ENCODE assay signal across 25 cellular contexts in the genomic region with DNA sequence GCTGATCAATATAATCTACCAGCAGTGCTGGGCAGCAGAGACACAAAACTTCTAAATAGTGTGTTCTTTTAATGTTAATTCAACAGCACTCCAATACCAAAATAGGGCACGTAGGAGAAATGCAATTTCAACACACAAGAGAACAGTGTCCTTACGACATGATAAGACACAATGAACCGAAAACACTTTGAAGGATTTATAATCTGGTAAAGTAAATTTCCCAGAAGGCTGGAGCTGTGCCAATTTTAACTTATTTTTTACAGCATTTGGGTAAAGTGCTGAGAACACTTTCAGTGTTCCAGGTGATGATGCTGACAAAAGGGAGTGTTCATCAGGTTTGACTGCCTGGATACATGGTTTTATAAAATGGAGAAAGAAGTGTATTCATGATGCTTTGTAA.
"Had no signal": no experiment of that assay in that cellular context is flagged by ENCODE, and none has a peak within 500 bp of the region (broad histone marks: within the 10 kb centered on the region; RNA-seq: fewer than 3 reads in every experiment).

No MANE protein-coding gene starts in this region.

- DNase-seq: activated CD4-positive, alpha-beta T cell treated with anti-CD3 and anti-CD28 coated beads, Interleukin-2, amount 10 ng/mL, durations not matched to agents 24 days and 14 days; activated CD4-positive, alpha-beta T cell treated with anti-CD3 and anti-CD28 coated beads, Interleukin-2, amount 50 U/mL, for 4 hours; activated CD8-positive, alpha-beta T cell treated with anti-CD3 and anti-CD28 coated beads for 36 hours; activated naive CD4-positive, alpha-beta T cell treated with anti-CD3 and anti-CD28 coated beads, Interleukin-2, amount 10 ng/mL, durations not matched to agents 7 days and 5 days; activated naive CD8-positive, alpha-beta T cell treated with anti-CD3 and anti-CD28 coated beads, Interleukin-2, amount 50 U/mL, for 24 hours; activated T-cell treated with anti-CD3 and anti-CD28 coated beads, Interleukin-2, amount 50 U/mL, for 24 hours; amygdala; IMR-90; NCI-H1436 treated with DMSO at 0.1 percent for 48 hours; NCI-H1694 treated with DMSO at 0.1 percent for 48 hours; NCI-H2029; NCI-H446; NCI-H510A treated with DMSO at 0.1 percent for 48 hours; NCI-H526 treated with DMSO at 0.1 percent for 48 hours; NCI-H774; PC-3; Peyer's patch; RPMI8226; SHP77 treated with DMSO at 0.1 percent for 48 hours; SK-N-SH had no signal

- H3K27ac Mint-ChIP-seq: activated CD4-positive, alpha-beta T cell treated with anti-CD3 and anti-CD28 coated beads, Interleukin-2, amount 10 ng/mL, durations not matched to agents 24 days and 14 days; activated CD8-positive, alpha-beta T cell treated with anti-CD3 and anti-CD28 coated beads for 36 hours; activated naive CD4-positive, alpha-beta T cell treated with anti-CD3 and anti-CD28 coated beads, Interleukin-2, amount 10 ng/mL, durations not matched to agents 7 days and 5 days; activated naive CD8-positive, alpha-beta T cell; activated naive CD8-positive, alpha-beta T cell treated with anti-CD3 and anti-CD28 coated beads, Interleukin-2, amount 50 U/mL, for 24 hours; activated T-cell treated with anti-CD3 and anti-CD28 coated beads, Interleukin-2, amount 50 U/mL, for 24 hours; activated T-helper 1 cell treated with anti-CD3 and anti-CD28 coated beads, Interleukin-12 subunit alpha, Interleukin-12 subunit beta, Interleukin-2, Interleukin-4 antibody, amounts not matched to agents 30 ng/mL and 10 ng/mL and 1 ng/mL, durations not matched to agents 14 hours and 24 hours and 36 hours; T-helper 1 cell treated with Interleukin-12 subunit alpha and Interleukin-12 subunit beta and Interleukin-4 antibody, amounts not matched to agents 30 μg/mL and 1 μg/mL, for 36 hours; T-helper 2 cell treated with Interferon-gamma antibody and Interleukin-4, amounts not matched to agents 5 μg/mL and 100 μg/mL, for 36 hours had no signal

- H3K27me3 Mint-ChIP-seq: activated CD4-positive, alpha-beta T cell treated with anti-CD3 and anti-CD28 coated beads, Interleukin-2, amount 10 ng/mL, durations not matched to agents 24 days and 14 days; activated naive CD4-positive, alpha-beta T cell treated with anti-CD3 and anti-CD28 coated beads, Interleukin-2, amount 10 ng/mL, durations not matched to agents 7 days and 5 days; activated naive CD8-positive, alpha-beta T cell; activated naive CD8-positive, alpha-beta T cell treated with anti-CD3 and anti-CD28 coated beads, Interleukin-2, amount 50 U/mL, for 24 hours; central memory CD8-positive, alpha-beta T cell had no signal

- H3K36me3 Mint-ChIP-seq: activated naive CD4-positive, alpha-beta T cell treated with anti-CD3 and anti-CD28 coated beads, Interleukin-2, amount 10 ng/mL, durations not matched to agents 7 days and 5 days; activated naive CD8-positive, alpha-beta T cell had no signal

- H3K4me3 Mint-ChIP-seq: activated CD4-positive, alpha-beta T cell treated with anti-CD3 and anti-CD28 coated beads, Interleukin-2, amount 10 ng/mL, durations not matched to agents 24 days and 14 days; activated CD8-positive, alpha-beta T cell treated with anti-CD3 and anti-CD28 coated beads for 36 hours; activated naive CD4-positive, alpha-beta T cell treated with anti-CD3 and anti-CD28 coated beads, Interleukin-2, amount 10 ng/mL, durations not matched to agents 7 days and 5 days; activated naive CD8-positive, alpha-beta T cell; activated naive CD8-positive, alpha-beta T cell treated with anti-CD3 and anti-CD28 coated beads, Interleukin-2, amount 50 U/mL, for 24 hours; activated T-cell treated with anti-CD3 and anti-CD28 coated beads, Interleukin-2, amount 50 U/mL, for 24 hours; activated T-helper 1 cell treated with anti-CD3 and anti-CD28 coated beads, Interleukin-12 subunit alpha, Interleukin-12 subunit beta, Interleukin-2, Interleukin-4 antibody, amounts not matched to agents 30 ng/mL and 10 ng/mL and 1 ng/mL, durations not matched to agents 14 hours and 24 hours and 36 hours; central memory CD8-positive, alpha-beta T cell; T-helper 1 cell treated with Interleukin-12 subunit alpha and Interleukin-12 subunit beta and Interleukin-4 antibody, amounts not matched to agents 30 μg/mL and 1 μg/mL, for 36 hours; T-helper 2 cell treated with Interferon-gamma antibody and Interleukin-4, amounts not matched to agents 5 μg/mL and 100 μg/mL, for 36 hours had no signal

- H3K9me3 Mint-ChIP-seq: activated CD4-positive, alpha-beta T cell treated with anti-CD3 and anti-CD28 coated beads, Interleukin-2, amount 10 ng/mL, durations not matched to agents 24 days and 14 days; activated CD8-positive, alpha-beta T cell treated with anti-CD3 and anti-CD28 coated beads for 36 hours; activated naive CD4-positive, alpha-beta T cell treated with anti-CD3 and anti-CD28 coated beads, Interleukin-2, amount 10 ng/mL, durations not matched to agents 7 days and 5 days; activated naive CD8-positive, alpha-beta T cell treated with anti-CD3 and anti-CD28 coated beads, Interleukin-2, amount 50 U/mL, for 24 hours; activated T-cell treated with anti-CD3 and anti-CD28 coated beads, Interleukin-2, amount 50 U/mL, for 24 hours; activated T-helper 1 cell treated with anti-CD3 and anti-CD28 coated beads, Interleukin-12 subunit alpha, Interleukin-12 subunit beta, Interleukin-2, Interleukin-4 antibody, amounts not matched to agents 30 ng/mL and 10 ng/mL and 1 ng/mL, durations not matched to agents 14 hours and 24 hours and 36 hours; T-helper 1 cell treated with Interleukin-12 subunit alpha and Interleukin-12 subunit beta and Interleukin-4 antibody, amounts not matched to agents 30 μg/mL and 1 μg/mL, for 36 hours; T-helper 2 cell treated with Interferon-gamma antibody and Interleukin-4, amounts not matched to agents 5 μg/mL and 100 μg/mL, for 36 hours had no signal

- H3K4me1 Mint-ChIP-seq: activated CD4-positive, alpha-beta T cell treated with anti-CD3 and anti-CD28 coated beads, Interleukin-2, amount 10 ng/mL, durations not matched to agents 24 days and 14 days; activated naive CD4-positive, alpha-beta T cell treated with anti-CD3 and anti-CD28 coated beads, Interleukin-2, amount 10 ng/mL, durations not matched to agents 7 days and 5 days; activated naive CD8-positive, alpha-beta T cell treated with anti-CD3 and anti-CD28 coated beads, Interleukin-2, amount 50 U/mL, for 24 hours; central memory CD8-positive, alpha-beta T cell had no signal
